Comparison of ENCODE assay signal across 1 cellular context in the genomic region with DNA sequence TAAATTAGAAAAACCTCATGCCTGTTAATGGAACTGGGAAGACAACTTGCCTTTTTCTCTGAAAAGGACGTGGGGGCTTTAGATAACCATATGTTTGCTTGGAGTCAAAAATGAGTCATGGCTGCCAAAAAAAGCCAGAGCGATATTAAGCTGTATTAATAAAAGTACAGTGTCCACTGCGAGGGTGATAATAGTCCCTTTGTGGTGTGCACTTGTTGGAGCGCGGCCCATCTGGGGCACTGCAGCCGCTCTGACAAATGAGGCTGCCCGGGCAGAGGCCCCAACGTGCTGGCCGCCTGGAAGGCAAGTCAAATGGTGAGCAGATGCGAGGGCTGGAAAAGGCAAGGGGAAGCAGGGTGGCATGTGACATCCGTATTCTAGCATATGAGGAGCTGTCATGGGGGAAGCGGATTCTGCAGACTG.
TF ChIP-seq lines count a peak whose summit lies in the region.

No MANE protein-coding gene starts in this region.

TF ChIP-seq in K562, 482 proteins besides CTCF, POLR2A, EP300 and RAD21 (continued from another document and continues in another):
- TF ChIP-seq E2F4 (CRISPR knock-in tag; IDR thresholded peaks at IDR 0.05; ENCODE audit: low read depth) (no peak), DIDO1 (tag; IDR thresholded peaks at IDR 0.05; ENCODE audit: low read depth) (no peak), ZHX1 (conservative IDR thresholded peaks at IDR 0.05; ENCODE audit: low read length) (no peak), THAP7 (CRISPR knock-in tag; IDR thresholded peaks at IDR 0.05) (no peak), KLF10 (CRISPR knock-in tag; IDR thresholded peaks at IDR 0.05) (no peak), OTX1 (CRISPR knock-in tag; IDR thresholded peaks at IDR 0.05) (no peak), TAF9B (IDR thresholded peaks at IDR 0.05; ENCODE audit: partially characterized antibody) (no peak), GMEB1 (CRISPR knock-in tag; IDR thresholded peaks at IDR 0.05) (no peak), MTA3 (IDR thresholded peaks at IDR 0.05; ENCODE audit: borderline replicate concordance) (no peak), ZBTB34 (CRISPR knock-in tag; IDR thresholded peaks at IDR 0.05) (no peak), THAP12 (CRISPR knock-in tag; IDR thresholded peaks at IDR 0.05) (no peak), AFF4 (CRISPR knock-in tag; IDR thresholded peaks at IDR 0.05) (no peak), ZNF639 (CRISPR knock-in tag; conservative IDR thresholded peaks at IDR 0.05 in 1 of 2, IDR thresholded peaks at IDR 0.05 in 1 of 2) (no peak), HES1 (IDR thresholded peaks at IDR 0.05; ENCODE audit: low read depth) (no peak), POLR2AphosphoS5 (IDR thresholded peaks at IDR 0.05; ENCODE audit: control insufficient read depth, insufficient read depth, low read depth, low read length) (no peak), ZNF766 (CRISPR knock-in tag; conservative IDR thresholded peaks at IDR 0.05) (no peak), DACH1 (IDR thresholded peaks at IDR 0.05; ENCODE audit: partially characterized antibody) (peak; percentile 71), POLR3A (IDR thresholded peaks at IDR 0.05; ENCODE audit: borderline replicate concordance, extremely low read depth, insufficient read depth, insufficient read length) (no peak), RB1 (IDR thresholded peaks at IDR 0.05; ENCODE audit: low read depth) (no peak), TRIM24 (IDR thresholded peaks at IDR 0.05) (no peak), CAMTA2 (CRISPR knock-in tag; conservative IDR thresholded peaks at IDR 0.05) (no peak), EGR1 (conservative IDR thresholded peaks at IDR 0.05) (no peak), NCOA4 (IDR thresholded peaks at IDR 0.05; ENCODE audit: partially characterized antibody) (no peak), NFRKB (IDR thresholded peaks at IDR 0.05; ENCODE audit: low read depth) (peak; percentile 42; the same call in 1 of the 2 replicates), NFIX (CRISPR knock-in tag; IDR thresholded peaks at IDR 0.05; ENCODE audit: low read depth) (no peak), BDP1 (IDR thresholded peaks at IDR 0.05; ENCODE audit: insufficient read depth, insufficient read length) (no peak), GATA2 (CRISPR knock-in tag; IDR thresholded peaks at IDR 0.05) (0 out of 2 replicates have a peak, but pooled peaks have one; percentile 25), ZKSCAN3 (CRISPR knock-in tag; IDR thresholded peaks at IDR 0.05) (no peak)
- TF ChIP-seq, protein P1, sequence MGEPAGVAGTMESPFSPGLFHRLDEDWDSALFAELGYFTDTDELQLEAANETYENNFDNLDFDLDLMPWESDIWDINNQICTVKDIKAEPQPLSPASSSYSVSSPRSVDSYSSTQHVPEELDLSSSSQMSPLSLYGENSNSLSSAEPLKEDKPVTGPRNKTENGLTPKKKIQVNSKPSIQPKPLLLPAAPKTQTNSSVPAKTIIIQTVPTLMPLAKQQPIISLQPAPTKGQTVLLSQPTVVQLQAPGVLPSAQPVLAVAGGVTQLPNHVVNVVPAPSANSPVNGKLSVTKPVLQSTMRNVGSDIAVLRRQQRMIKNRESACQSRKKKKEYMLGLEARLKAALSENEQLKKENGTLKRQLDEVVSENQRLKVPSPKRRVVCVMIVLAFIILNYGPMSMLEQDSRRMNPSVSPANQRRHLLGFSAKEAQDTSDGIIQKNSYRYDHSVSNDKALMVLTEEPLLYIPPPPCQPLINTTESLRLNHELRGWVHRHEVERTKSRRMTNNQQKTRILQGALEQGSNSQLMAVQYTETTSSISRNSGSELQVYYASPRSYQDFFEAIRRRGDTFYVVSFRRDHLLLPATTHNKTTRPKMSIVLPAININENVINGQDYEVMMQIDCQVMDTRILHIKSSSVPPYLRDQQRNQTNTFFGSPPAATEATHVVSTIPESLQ (CRISPR knock-in tag; IDR thresholded peaks at IDR 0.05), result no peak
- TF ChIP-seq, protein P2, sequence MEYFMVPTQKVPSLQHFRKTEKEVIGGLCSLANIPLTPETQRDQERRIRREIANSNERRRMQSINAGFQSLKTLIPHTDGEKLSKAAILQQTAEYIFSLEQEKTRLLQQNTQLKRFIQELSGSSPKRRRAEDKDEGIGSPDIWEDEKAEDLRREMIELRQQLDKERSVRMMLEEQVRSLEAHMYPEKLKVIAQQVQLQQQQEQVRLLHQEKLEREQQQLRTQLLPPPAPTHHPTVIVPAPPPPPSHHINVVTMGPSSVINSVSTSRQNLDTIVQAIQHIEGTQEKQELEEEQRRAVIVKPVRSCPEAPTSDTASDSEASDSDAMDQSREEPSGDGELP (CRISPR knock-in tag; IDR thresholded peaks at IDR 0.05; ENCODE audit: borderline replicate concordance), result peak; percentile 53; the same call in 1 of the 2 replicates
- TF ChIP-seq, protein P3, sequence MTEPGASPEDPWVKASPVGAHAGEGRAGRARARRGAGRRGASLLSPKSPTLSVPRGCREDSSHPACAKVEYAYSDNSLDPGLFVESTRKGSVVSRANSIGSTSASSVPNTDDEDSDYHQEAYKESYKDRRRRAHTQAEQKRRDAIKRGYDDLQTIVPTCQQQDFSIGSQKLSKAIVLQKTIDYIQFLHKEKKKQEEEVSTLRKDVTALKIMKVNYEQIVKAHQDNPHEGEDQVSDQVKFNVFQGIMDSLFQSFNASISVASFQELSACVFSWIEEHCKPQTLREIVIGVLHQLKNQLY (CRISPR knock-in tag; conservative IDR thresholded peaks at IDR 0.05), result no peak
